Comparison of ENCODE assay signal across 8 cellular contexts in the genomic region with DNA sequence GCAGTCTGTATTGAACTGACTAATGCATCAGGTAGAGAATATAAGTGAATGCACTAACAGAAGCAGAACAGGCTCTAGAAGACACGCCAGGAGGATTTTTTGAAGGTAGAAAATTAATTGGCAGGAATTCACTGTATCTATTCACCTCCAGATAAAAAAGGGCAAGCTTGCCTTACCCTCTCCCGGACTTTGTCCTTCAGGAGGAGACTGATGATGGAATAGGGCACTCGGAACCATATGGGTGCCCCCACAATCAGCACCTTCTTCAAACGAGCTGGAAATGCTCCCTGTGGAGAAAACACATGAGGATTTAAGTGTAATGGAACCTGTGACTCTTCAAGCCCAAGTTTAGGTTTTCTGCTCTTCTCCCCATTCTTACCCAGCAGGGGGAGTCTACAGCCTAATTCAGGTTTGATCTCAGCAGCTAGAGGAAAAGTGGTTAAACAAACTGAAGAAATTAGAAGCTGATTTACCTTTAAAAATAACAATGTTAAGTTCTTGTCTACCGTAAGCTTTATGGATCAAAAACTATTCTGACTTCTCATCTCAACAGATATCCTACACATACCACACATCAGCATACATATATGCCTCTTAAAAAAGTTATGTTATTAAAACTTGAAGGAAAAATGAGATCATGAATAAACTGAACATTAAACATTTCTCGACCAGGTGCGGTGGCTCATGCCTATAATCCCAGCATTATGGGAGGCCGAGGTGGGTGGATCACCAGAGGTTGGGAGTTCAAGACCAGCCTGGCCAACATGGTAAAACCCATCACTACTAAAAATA. TPM values are rescaled to one million over a fixed set of nuclear protein-coding genes. Genes with fewer than 3 reads are reported as not detected.
DNase-seq lines count a peak whose midpoint lies in the region; ATAC-seq lines count a peak whose summit lies in the region.

No MANE protein-coding gene starts in this region.

- DNase-seq in SHP77 (lab: John Stamatoyannopoulos, UW) (peak; percentile 2 to 16), SHP77 treated with DMSO at 0.1 percent for 48 hours (lab: John Stamatoyannopoulos, UW) (no peak), KBM-7 (peak; percentile 73), inferior parietal cortex (ENCODE audit: extremely low spot score) (peak; percentile 28), GM19240 (ENCODE audit: insufficient read length, low spot score) (no peak), NCI-H510A (lab: John Stamatoyannopoulos, UW) (no peak)
- DNase-seq in activated T-cell treated with anti-CD3 and anti-CD28 coated beads, Interleukin-2, amount 50 U/mL, for 72 hours: peak; percentile 4 to 15

- no peaks in the 10 kb centered on the region for H3K9me3 Mint-ChIP-seq in activated T-cell treated with anti-CD3 and anti-CD28 coated beads, Interleukin-2, amount 50 U/mL, for 72 hours

- H3K36me3 Mint-ChIP-seq in activated T-cell treated with anti-CD3 and anti-CD28 coated beads, Interleukin-2, amount 50 U/mL, for 72 hours (ENCODE audit: insufficient read depth in 2 of 2): peaks cover 4% of the 10 kb centered on the region in 2 donors

- H3K27ac Mint-ChIP-seq in activated T-cell treated with anti-CD3 and anti-CD28 coated beads, Interleukin-2, amount 50 U/mL, for 72 hours: peak overlapping the region; percentile 18

- in situ Hi-C loops in KBM-7 (cut with MboI; ENCODE audit: low pct_unique_long_range_greater_than_20kb, low sequenced_read_pairs): no loop called here

- H3K4me3 Mint-ChIP-seq in activated T-cell treated with anti-CD3 and anti-CD28 coated beads, Interleukin-2, amount 50 U/mL, for 72 hours: no peak overlapping the region

- H3K27me3 Mint-ChIP-seq in activated T-cell treated with anti-CD3 and anti-CD28 coated beads, Interleukin-2, amount 50 U/mL, for 72 hours (ENCODE audit: low read depth): no peaks in the 10 kb centered on the region

- no peaks in the 10 kb centered on the region for H3K4me1 Mint-ChIP-seq in activated T-cell treated with anti-CD3 and anti-CD28 coated beads, Interleukin-2, amount 50 U/mL, for 72 hours (ENCODE audit: low read depth)

- ATAC-seq in activated T-cell treated with anti-CD3 and anti-CD28 coated beads, Interleukin-2, amount 50 U/mL, for 72 hours (replicated peaks in 1 of 2): no peak
- no peak for ATAC-seq in HG02981 (IDR thresholded peaks at IDR 0.05; ENCODE audit: unreplicated experiment)

RNA-seq across cellular contexts. Expression of a gene that starts 57.4 kb away (rescaled TPM):
- 10 to 100 TPM; 93.1 to 96.4 TPM for total RNA-seq in activated T-cell treated with anti-CD3 and anti-CD28 coated beads, Interleukin-2, amount 50 U/mL, for 72 hours

Comparison
In these comparisons a context has a peak if more than half of its experiments do, and no peak if none do; other contexts are left out.
1. DNase-seq: peak in SHP77 (2 of 2), KBM-7 (single experiment), activated T-cell treated with anti-CD3 and anti-CD28 coated beads, Interleukin-2, amount 50 U/mL, for 72 hours (2 of 2) and inferior parietal cortex (single experiment); none in SHP77 treated with DMSO at 0.1 percent for 48 hours (single experiment), GM19240 (single experiment) and NCI-H510A (single experiment).